23 cellular contexts compared by ENCODE assay signal in the genomic region with DNA sequence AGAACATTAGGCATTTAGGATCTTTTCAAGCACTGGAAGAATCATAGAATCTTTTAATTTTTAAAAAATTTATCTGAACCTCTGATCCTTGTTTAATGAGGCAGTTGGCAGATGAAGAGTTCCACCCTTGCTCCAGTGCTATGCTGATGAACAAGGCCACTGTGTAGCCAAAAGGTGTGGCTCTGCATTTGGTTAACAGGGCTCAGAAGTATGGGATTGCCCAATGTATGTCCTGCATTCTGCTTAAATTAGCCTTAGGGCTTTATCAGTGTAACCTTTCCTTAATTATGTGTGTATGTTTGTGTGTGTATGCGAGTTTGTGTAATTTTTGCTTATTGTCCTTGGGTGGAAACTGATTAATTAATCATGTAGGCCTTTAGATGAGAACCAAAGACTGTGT.
"Had no signal": no experiment of that assay in that cellular context is flagged by ENCODE, and none has a peak within 500 bp of the region (broad histone marks: within the 10 kb centered on the region; RNA-seq: fewer than 3 reads in every experiment).

No MANE protein-coding gene starts in this region.

- H3K4me1 ChIP-seq: adrenal gland, body of pancreas, esophagus muscularis mucosa had no signal

- H3K27me3 ChIP-seq: adrenal gland, body of pancreas, esophagus muscularis mucosa had no signal

- ATAC-seq: activated CD4-positive, alpha-beta T cell treated with anti-CD3 and anti-CD28 coated beads for 36 hours; activated CD8-positive, alpha-beta memory T cell treated with anti-CD3 and anti-CD28 coated beads, Interleukin-2, amount 10 ng/mL, durations not matched to agents 7 days and 5 days; activated CD8-positive, alpha-beta T cell treated with anti-CD3 and anti-CD28 coated beads, Interleukin-2, amount 10 ng/mL, durations not matched to agents 7 days and 5 days; activated naive CD4-positive, alpha-beta T cell treated with anti-CD3 and anti-CD28 coated beads, Interleukin-2, amount 50 U/mL, for 72 hours; body of pancreas had no signal

- H3K4me3 ChIP-seq: adrenal gland, body of pancreas, esophagus muscularis mucosa had no signal

- H3K27ac ChIP-seq: adrenal gland, body of pancreas, esophagus muscularis mucosa had no signal

- H3K36me3 ChIP-seq: adrenal gland, esophagus muscularis mucosa had no signal

- H3K9me3 ChIP-seq: adrenal gland, body of pancreas, esophagus muscularis mucosa had no signal

- DNase-seq: activated CD4-positive, alpha-beta memory T cell treated with anti-CD3 and anti-CD28 coated beads for 36 hours; activated CD4-positive, alpha-beta T cell treated with anti-CD3 and anti-CD28 coated beads for 36 hours; activated CD4-positive, alpha-beta T cell treated with anti-CD3 and anti-CD28 coated beads, Interleukin-2, amount 10 ng/mL, durations not matched to agents 24 days and 14 days; activated CD4-positive, CD25-positive, alpha-beta regulatory T cell; activated CD4-positive, CD25-positive, alpha-beta regulatory T cell treated with anti-CD3 and anti-CD28 coated beads, Interleukin-2, amount 50 U/mL, for 72 hours; activated CD8-positive, alpha-beta memory T cell treated with anti-CD3 and anti-CD28 coated beads, Interleukin-2, amount 10 ng/mL, durations not matched to agents 7 days and 5 days; activated CD8-positive, alpha-beta memory T cell treated with anti-CD3 and anti-CD28 coated beads, Interleukin-2, amount 50 U/mL, for 4 hours; activated CD8-positive, alpha-beta T cell treated with anti-CD3 and anti-CD28 coated beads, Interleukin-2, amount 10 ng/mL, durations not matched to agents 7 days and 5 days; activated effector memory CD4-positive, alpha-beta T cell treated with anti-CD3 and anti-CD28 coated beads, Interleukin-2, amount 50 U/mL, for 16 hours; activated naive CD4-positive, alpha-beta T cell treated with anti-CD3 and anti-CD28 coated beads for 36 hours; activated T-cell treated with anti-CD3 and anti-CD28 coated beads, Interleukin-2, amount 50 U/mL, for 1 hour; activated T-cell treated with anti-CD3 and anti-CD28 coated beads, Interleukin-2, amount 50 U/mL, for 48 hours; adrenal gland; amygdala; aorta; body of pancreas; cortex of kidney; dermis blood vessel endothelial cell; effector CD4-positive, alpha-beta T cell; head of caudate nucleus; T-helper 2 cell had no signal
